15 cellular contexts compared by ENCODE assay signal in the genomic region with DNA sequence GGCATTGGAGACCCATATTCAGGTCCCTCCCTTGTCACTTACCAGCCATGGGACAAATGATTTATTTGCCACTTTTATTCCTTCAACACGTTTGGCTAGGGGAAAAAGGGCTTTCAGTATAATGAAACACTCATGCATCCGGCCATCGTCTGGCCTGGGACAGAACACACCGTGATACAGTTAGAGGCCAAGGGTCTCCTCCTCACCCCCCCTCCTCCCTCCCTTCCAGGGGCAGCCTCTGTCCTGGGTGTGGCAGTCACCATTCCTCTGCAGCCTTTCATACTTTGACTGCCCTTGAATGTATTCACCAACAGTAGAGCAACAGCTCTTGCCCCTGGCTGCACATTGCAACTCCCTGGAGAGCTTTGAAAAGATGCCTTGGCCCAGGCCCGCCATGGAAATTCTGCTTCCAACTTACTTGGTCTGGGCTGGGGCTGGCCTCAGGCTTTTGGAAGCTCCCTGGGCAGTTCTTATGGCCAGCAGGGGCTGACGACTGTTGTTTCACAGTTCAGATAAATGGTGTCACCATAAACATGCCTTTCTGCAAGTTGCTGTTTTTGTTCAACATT. TPM values are rescaled to one million over a fixed set of nuclear protein-coding genes. Genes with fewer than 3 reads are reported as not detected.
A peak's percentile ranks its signal among the peaks of the same experiment; 100 is the strongest.
DNase-seq lines count a peak whose midpoint lies in the region; ATAC-seq and TF ChIP-seq lines count a peak whose summit lies in the region.
"Had no signal": no experiment of that assay in that cellular context is flagged by ENCODE, and none has a peak within 500 bp of the region (broad histone marks: within the 10 kb centered on the region; RNA-seq: fewer than 3 reads in every experiment).

No MANE protein-coding gene starts in this region.

- in situ Hi-C loops in Panc1 (cut with HindIII; ENCODE audit: low pct_unique_long_range_greater_than_20kb, low sequenced_read_pairs): no loop called here

- no peaks in the 10 kb centered on the region for H3K9me2 ChIP-seq in Karpas-422 (replicated peaks; ENCODE audit: insufficient read depth, low read length)

- H3K27ac ChIP-seq in C4-2B (peak overlapping the region; percentile 97), Panc1 (ENCODE audit: low read length) (peak overlapping the region; percentile 15), Karpas-422 (ENCODE audit: low read length) (no peak overlapping the region)
- H3K27ac ChIP-seq: HL-60, neutrophil had no signal

- H3K9me3 ChIP-seq in Panc1 (ENCODE audit: control insufficient read depth, insufficient read depth, low read depth, low read length): no peaks in the 10 kb centered on the region
- no peaks in the 10 kb centered on the region for H3K9me3 ChIP-seq in Karpas-422 (ENCODE audit: low read length)
- H3K9me3 ChIP-seq: neutrophil had no signal

- peaks cover 18% of the 10 kb centered on the region; the same call in 1 of the 2 replicates for H4K20me1 ChIP-seq in Karpas-422 (ENCODE audit: insufficient read depth, low read depth, low read length)

- no peak overlapping the region for H3K4me2 ChIP-seq in Karpas-422 (ENCODE audit: low read depth, low read length, poor library complexity, severe bottlenecking)

- no peaks in the 10 kb centered on the region for H3K27me3 ChIP-seq in Panc1 (ENCODE audit: control insufficient read depth, insufficient read depth, low read length)
- no peaks in the 10 kb centered on the region for H3K27me3 ChIP-seq in Karpas-422 (ENCODE audit: low read length)
- H3K27me3 ChIP-seq: neutrophil had no signal

- H3K79me2 ChIP-seq in Karpas-422 (ENCODE audit: low read length): peaks cover 15% of the 10 kb centered on the region

- H3K36me3 ChIP-seq in Panc1 (ENCODE audit: control insufficient read depth, insufficient read depth, low read length) (no peaks in the 10 kb centered on the region), Karpas-422 (ENCODE audit: insufficient read depth, low read length) (no peaks in the 10 kb centered on the region)
- H3K36me3 ChIP-seq: neutrophil had no signal

- H3K4me3 ChIP-seq in Panc1 (ENCODE audit: low read depth in 2 of 2, low read length in 2 of 2): no peak overlapping the region
- no peak overlapping the region for H3K4me3 ChIP-seq in retinal pigment epithelial cell (ENCODE audit: low read length)
- H3K4me3 ChIP-seq in Karpas-422 (ENCODE audit: low read length): no peak overlapping the region

- intact Hi-C loops in Panc1 (cut with micrococcal nuclease; ENCODE audit: unreplicated experiment): no loop called here

- ATAC-seq in Panc1 (no peak), HG02798 (IDR thresholded peaks at IDR 0.05; ENCODE audit: poor library complexity, unreplicated experiment) (no peak), GM21381 (IDR thresholded peaks at IDR 0.05; ENCODE audit: unreplicated experiment) (no peak)
- ATAC-seq: T-cell had no signal

- peaks cover 71% of the 10 kb centered on the region for H3K4me1 ChIP-seq in Panc1 (ENCODE audit: control insufficient read depth, insufficient read depth, low read length)
- peaks cover 20% of the 10 kb centered on the region for H3K4me1 ChIP-seq in Karpas-422 (ENCODE audit: low read length)

- POLR2A ChIA-PET in Panc1 (lab: Charles Lee): interaction anchor here (0.5 to 1.2 kb wide), 4 partner anchors 11 to 29 kb away, joined by 3 to 7 read pairs (median 4); no protein-coding TSS in a partner anchor

- no peak for DNase-seq in Panc1 (ENCODE audit: low read depth, low spot score)
- peak; percentile 66 for DNase-seq in fibroblast of gingiva (ENCODE audit: low read depth)
- DNase-seq in retinal pigment epithelial cell (ENCODE audit: low read depth): no peak
- no peak for DNase-seq in Karpas-422
- no peak for DNase-seq in HuH-7 (ENCODE audit: low spot score)
- DNase-seq: activated CD4-positive, alpha-beta T cell treated with anti-CD3 and anti-CD28 coated beads for 48 hours; CD4-positive, CD25-positive, alpha-beta regulatory T cell; stimulated activated CD8-positive, alpha-beta memory T cell treated with anti-CD3 and anti-CD28 coated beads, Interleukin-4, amount 100 ng/mL, for 48 hours; T-cell had no signal

- no peak overlapping the region for H2AFZ ChIP-seq in Karpas-422 (ENCODE audit: low read length)

- CTCF ChIA-PET in Panc1 (lab: Charles Lee): interaction anchor here (0.5 to 0.6 kb wide), 3 partner anchors 71 to 220 kb away, joined by 3 to 4 read pairs (median 3); no protein-coding TSS in a partner anchor

- no peak for TF ChIP-seq CTCF in C4-2B (conservative IDR thresholded peaks at IDR 0.05)
- no peak for TF ChIP-seq CTCF in Panc1 (IDR thresholded peaks at IDR 0.05)
- TF ChIP-seq CTCF in retinal pigment epithelial cell (conservative IDR thresholded peaks at IDR 0.05; ENCODE audit: low read depth, low read length): peak; percentile 19

- BruUV-seq in Panc1 (replicated peaks; lab: Mats Ljungman, UMichigan): no TSS peak

- no peak overlapping the region for H3K9ac ChIP-seq in Karpas-422 (ENCODE audit: low read length)

RNA-seq across cellular contexts. Expression of a gene that starts 3.0 kb away (rescaled TPM):
- 311 TPM for total RNA-seq in Panc1 (2021; ENCODE audit: unreplicated experiment)
- polyA plus RNA-seq in Panc1 (2012; ENCODE audit: insufficient read length): 362 TPM
- total RNA-seq in Karpas-422 (2014; rRNA removed; shearing (Covaris generic); ENCODE audit: low replicate concordance): 1.7 and 1.9 TPM in 2 replicates

RNA-seq across cellular contexts. Expression of a gene that starts 44.4 kb away (rescaled TPM):
- 10.3 TPM for total RNA-seq in Panc1 (2021; ENCODE audit: unreplicated experiment)
- polyA plus RNA-seq in Panc1 (2012; ENCODE audit: insufficient read length): 8.1 TPM
- total RNA-seq in Karpas-422 (2014; rRNA removed; shearing (Covaris generic); ENCODE audit: low replicate concordance): not detected in 2 replicates
- total RNA-seq: CD4-positive, CD25-positive, alpha-beta regulatory T cell; MCF 10A had no signal
- polyA plus RNA-seq: CD4-positive, CD25-positive, alpha-beta regulatory T cell had no signal

Comparison
In these comparisons a context has a peak if more than half of its experiments do, and no peak if none do; other contexts are left out.
1. RNA of a gene that starts 3.0 kb away (total RNA-seq): 311 TPM in Panc1 (single experiment); 1.7 to 1.9 TPM in Karpas-422; every median in the first group is over 100 times any median in the second.
2. RNA of a gene that starts 44.4 kb away (total RNA-seq): 10.3 TPM in Panc1 (single experiment); not detected in Karpas-422; every median in the first group is over 10 times any median in the second.